Comparison of ENCODE assay signal across 24 cellular contexts in genomic region chr13:96744665-96745331, GRCh38.
DNase-seq lines count a peak whose midpoint lies in the region; ATAC-seq, FAIRE-seq and TF ChIP-seq lines count a peak whose summit lies in the region.
"Had no signal": no experiment of that assay in that cellular context is flagged by ENCODE, and none has a peak within 500 bp of the region (broad histone marks: within the 10 kb centered on the region; RNA-seq: fewer than 3 reads in every experiment).

No MANE protein-coding gene starts in this region.

- POLR2A ChIA-PET in HepG2 (lab: Yijun Ruan, JAX) = no interaction called here
- POLR2A ChIA-PET in CD8-positive, alpha-beta T cell (lab: Charles Lee) = no interaction called here

- peaks cover 5% of the 10 kb centered on the region for H3K9me3 Mint-ChIP-seq in glutamatergic neuron (ENCODE audit: unreplicated experiment)
- peaks cover 10% of the 10 kb centered on the region for H3K9me3 Mint-ChIP-seq in CD8-positive, alpha-beta T cell

- TF ChIP-seq RAD21 in liver (IDR thresholded peaks at IDR 0.05) = peak in 1 of 2 donors; percentile 13
- no peak for TF ChIP-seq RAD21 in HepG2 (CRISPR knock-in tag; IDR thresholded peaks at IDR 0.05)
- no peak for TF ChIP-seq RAD21 in neural cell (conservative IDR thresholded peaks at IDR 0.05)

- H3F3A ChIP-seq in neural cell (ENCODE audit: insufficient read depth, low read length, poor library complexity, severe bottlenecking) = no peaks in the 10 kb centered on the region

- H3K27me3 Mint-ChIP-seq in glutamatergic neuron (ENCODE audit: unreplicated experiment) = peaks cover 4% of the 10 kb centered on the region
- no peaks in the 10 kb centered on the region for H3K27me3 Mint-ChIP-seq in CD8-positive, alpha-beta T cell (ENCODE audit: low read depth)
- H3K27me3 Mint-ChIP-seq: CD4-positive, alpha-beta T cell had no signal

- DNase-seq in HepG2 (ENCODE audit: low spot score) (no peak), glutamatergic neuron (no peak), EL (no peak)
- DNase-seq in CD8-positive, alpha-beta T cell = no peak
- DNase-seq: 8988T; ACHN; AML-193; BE2C; Calu3; CD4-positive, alpha-beta T cell; COR-L47; DMS53; DMS79 treated with DMSO at 0.1 percent for 48 hours; GM23248; H7; HCEC 1CT had no signal

- no peak for ATAC-seq in HepG2
- ATAC-seq in CD8-positive, alpha-beta T cell = no peak
- ATAC-seq: A549 had no signal

- peak overlapping the region; percentile 22 for H3K4me3 Mint-ChIP-seq in glutamatergic neuron (ENCODE audit: unreplicated experiment)
- no peak overlapping the region for H3K4me3 Mint-ChIP-seq in CD8-positive, alpha-beta T cell
- H3K4me3 Mint-ChIP-seq: CD14-positive monocyte; CD4-positive, alpha-beta T cell had no signal

- H2AFZ ChIP-seq in HepG2 (ENCODE audit: low read length) = no peak overlapping the region
- no peak overlapping the region for H2AFZ ChIP-seq in neural cell (ENCODE audit: low read depth, low read length)
- H2AFZ ChIP-seq: GM23248 had no signal

- H3K9ac ChIP-seq in liver (ENCODE audit: low read depth in 1 of 2, low read length in 2 of 2) (no peak overlapping the region), HepG2 (ENCODE audit: insufficient read depth, low read depth, low read length) (no peak overlapping the region), neural cell (ENCODE audit: low read length) (no peak overlapping the region)
- H3K9ac ChIP-seq: BLaER1 treated with 17β-estradiol and CSF1 and Interleukin-3, amounts not matched to agents 10 nM and 100 nM; GM23248 had no signal

- no peaks in the 10 kb centered on the region for H3K79me2 ChIP-seq in HepG2 (ENCODE audit: insufficient read depth, low read length)
- H3K79me2 ChIP-seq in neural cell (replicated peaks; ENCODE audit: insufficient read depth, low read length) = no peaks in the 10 kb centered on the region

- H3K36me3 ChIP-seq in liver (ENCODE audit: control insufficient read depth in 4 of 4, insufficient read depth in 3 of 4, low read depth in 1 of 4, low read length in 3 of 4) (no peaks in the 10 kb centered on the region), HepG2 (replicated peaks in 1 of 2; ENCODE audit: control insufficient read depth in 1 of 2, insufficient read depth in 2 of 2, low read length in 2 of 2) (no peaks in the 10 kb centered on the region), neural cell (ENCODE audit: insufficient read depth, low read length) (no peaks in the 10 kb centered on the region)
- H3K36me3 ChIP-seq in CD8-positive, alpha-beta T cell (ENCODE audit: insufficient read depth, low read length) = no peaks in the 10 kb centered on the region
- H3K36me3 ChIP-seq: BE2C; BLaER1 treated with 17β-estradiol and CSF1 and Interleukin-3, amounts not matched to agents 10 nM and 100 nM had no signal

- no peak overlapping the region for H3K4me3 ChIP-seq in liver (ENCODE audit: low read depth in 1 of 3, low read length in 3 of 3)
- H3K4me3 ChIP-seq in HepG2 (replicated peaks in 1 of 3; ENCODE audit: insufficient read depth in 1 of 3, low read depth in 2 of 3, low read length in 3 of 3) = no peak overlapping the region
- H3K4me3 ChIP-seq in neural cell (ENCODE audit: low read length) = no peak overlapping the region
- no peak overlapping the region for H3K4me3 ChIP-seq in CD8-positive, alpha-beta T cell (ENCODE audit: low read depth, low read length)
- H3K4me3 ChIP-seq: A549; BLaER1 treated with 17β-estradiol and CSF1 and Interleukin-3, amounts not matched to agents 10 nM and 100 nM; GM23248 had no signal

- 42% methylated on average over 2 of the region's 2 CpGs for WGBS in liver
- 0% methylated on average over 2 of the region's 2 CpGs for WGBS in HepG2 (ENCODE audit: low lambda C conversion rate)

- no TSS peak for BruUV-seq in HepG2 (replicated peaks; lab: Mats Ljungman, UMichigan)

- no peaks in the 10 kb centered on the region for H3K9me3 ChIP-seq in liver (ENCODE audit: control insufficient read depth in 4 of 4, low read length in 3 of 4)
- H3K9me3 ChIP-seq in HepG2 (ENCODE audit: low read length) = no peaks in the 10 kb centered on the region
- no peaks in the 10 kb centered on the region for H3K9me3 ChIP-seq in neural cell (ENCODE audit: low read length)
- no peaks in the 10 kb centered on the region for H3K9me3 ChIP-seq in CD8-positive, alpha-beta T cell (ENCODE audit: low read length)
- H3K9me3 ChIP-seq: A549; BE2C; BLaER1 treated with 17β-estradiol and CSF1 and Interleukin-3, amounts not matched to agents 10 nM and 100 nM had no signal

- no peaks in the 10 kb centered on the region for H3K36me3 Mint-ChIP-seq in glutamatergic neuron (ENCODE audit: unreplicated experiment)
- no peaks in the 10 kb centered on the region for H3K36me3 Mint-ChIP-seq in CD8-positive, alpha-beta T cell
- H3K36me3 Mint-ChIP-seq: CD14-positive monocyte had no signal

- CTCF ChIA-PET in HepG2 (lab: Yijun Ruan, JAX; ENCODE audit: low intra/inter-chr PET ratio, low total read pairs) = no interaction called here
- CTCF ChIA-PET in CD8-positive, alpha-beta T cell (lab: Charles Lee) = no interaction called here

- peaks cover 1 to 12% (median 8%) of the 10 kb centered on the region in 4 donors for H3K4me1 ChIP-seq in liver (ENCODE audit: control insufficient read depth in 4 of 4, insufficient read depth in 4 of 4, low read length in 3 of 4)
- H3K4me1 ChIP-seq in HepG2 (ENCODE audit: insufficient read depth, low read length) = no peaks in the 10 kb centered on the region
- no peaks in the 10 kb centered on the region for H3K4me1 ChIP-seq in CD8-positive, alpha-beta T cell (ENCODE audit: insufficient read depth, low read length)
- H3K4me1 ChIP-seq: A549, BE2C had no signal

- in situ Hi-C loops in HepG2 (cut with HindIII; ENCODE audit: extremely low pct_ligation_motif_present, low pct_unique_long_range_greater_than_20kb) = no loop called here

- H3K4me2 ChIP-seq in HepG2 (ENCODE audit: low read depth, low read length) (no peak overlapping the region), neural cell (ENCODE audit: low read length) (no peak overlapping the region)
- H3K4me2 ChIP-seq: A549; BLaER1 treated with 17β-estradiol and CSF1 and Interleukin-3, amounts not matched to agents 10 nM and 100 nM had no signal

- TF ChIP-seq POLR2A in HepG2 (IDR thresholded peaks at IDR 0.05; ENCODE audit: insufficient read depth in 1 of 2, low read depth in 2 of 2, low read length in 2 of 2) = no peak

- peak overlapping the region; percentile 77 for H3K27ac Mint-ChIP-seq in glutamatergic neuron (ENCODE audit: unreplicated experiment)
- H3K27ac Mint-ChIP-seq in CD8-positive, alpha-beta T cell = no peak overlapping the region
- H3K27ac Mint-ChIP-seq: CD14-positive monocyte; CD4-positive, alpha-beta T cell had no signal

- no peaks in the 10 kb centered on the region for H3K9me2 ChIP-seq in neural cell (ENCODE audit: insufficient read depth, low read length)

- no peak for TF ChIP-seq EP300 in HepG2 (IDR thresholded peaks at IDR 0.05; ENCODE audit: low read depth in 2 of 2, low read length in 2 of 2)
- no peak for TF ChIP-seq EP300 in HepG2 (CRISPR knock-in tag; IDR thresholded peaks at IDR 0.05; ENCODE audit: borderline replicate concordance)
- no peak for TF ChIP-seq EP300 in neural cell (conservative IDR thresholded peaks at IDR 0.05; ENCODE audit: poor library complexity, severe bottlenecking)

- H3K27me3 ChIP-seq in liver (ENCODE audit: control insufficient read depth in 4 of 4, insufficient read depth in 4 of 4, low read length in 3 of 4) (no peaks in the 10 kb centered on the region), HepG2 (ENCODE audit: control insufficient read depth in 1 of 2, insufficient read depth in 2 of 2, low read length in 2 of 2) (no peaks in the 10 kb centered on the region; a peak in 1 of 5 replicates), neural cell (ENCODE audit: insufficient read depth, low read depth, low read length) (no peaks in the 10 kb centered on the region)
- H3K27me3 ChIP-seq in CD8-positive, alpha-beta T cell (ENCODE audit: insufficient read depth, low read length) = no peaks in the 10 kb centered on the region
- H3K27me3 ChIP-seq: BE2C; BLaER1 treated with 17β-estradiol and CSF1 and Interleukin-3, amounts not matched to agents 10 nM and 100 nM had no signal

- peaks cover 51% of the 10 kb centered on the region for H3K4me1 Mint-ChIP-seq in glutamatergic neuron (ENCODE audit: low read depth, unreplicated experiment)
- H3K4me1 Mint-ChIP-seq in CD8-positive, alpha-beta T cell (ENCODE audit: low read depth) = no peaks in the 10 kb centered on the region
- H3K4me1 Mint-ChIP-seq: CD14-positive monocyte had no signal

- intact Hi-C loops in HepG2 (cut with micrococcal nuclease; ENCODE audit: unreplicated experiment) = no loop called here
- intact Hi-C loops in CD8-positive, alpha-beta T cell (cut with DNase I, micrococcal nuclease) = no loop called here

- FAIRE-seq in HepG2 (lab: Jason Lieb, UNC) = no peak
- FAIRE-seq: A549, G401.6, GM12892, H1 had no signal

- H3K27ac ChIP-seq in liver (ENCODE audit: low read depth in 1 of 2, low read length in 2 of 2) = no peak overlapping the region
- H3K27ac ChIP-seq in HepG2 (ENCODE audit: extremely low read length, insufficient read depth, low read length) = no peak overlapping the region
- H3K27ac ChIP-seq in neural cell (ENCODE audit: low read length) = peak overlapping the region; percentile 18
- no peak overlapping the region for H3K27ac ChIP-seq in CD8-positive, alpha-beta T cell (ENCODE audit: low read depth, low read length)
- H3K27ac ChIP-seq: A549; BLaER1 treated with 17β-estradiol and CSF1 and Interleukin-3, amounts not matched to agents 10 nM and 100 nM; GM23248 had no signal

- TF ChIP-seq CTCF in liver (IDR thresholded peaks at IDR 0.05; ENCODE audit: low read depth, low read length, missing input control) (no peak), HepG2 (CRISPR knock-in tag; IDR thresholded peaks at IDR 0.05) (no peak), glutamatergic neuron (IDR thresholded peaks at IDR 0.05; ENCODE audit: partially characterized antibody, unreplicated experiment) (no peak), neural cell (IDR thresholded peaks at IDR 0.05; ENCODE audit: poor library complexity, severe bottlenecking) (no peak)
- TF ChIP-seq CTCF in CD8-positive, alpha-beta T cell (IDR thresholded peaks at IDR 0.05) = no peak

- H4K20me1 ChIP-seq in HepG2 (ENCODE audit: insufficient read depth, low read length) = no peaks in the 10 kb centered on the region
- H4K20me1 ChIP-seq in neural cell (ENCODE audit: insufficient read depth) = no peaks in the 10 kb centered on the region
- H4K20me1 ChIP-seq: BLaER1 treated with 17β-estradiol and CSF1 and Interleukin-3, amounts not matched to agents 10 nM and 100 nM had no signal

TF ChIP-seq in liver, 16 proteins besides CTCF, POLR2A, EP300 and RAD21 (continues in another document):
- peak in 1 of 2 donors; percentile 36 for TF ChIP-seq RXRA (IDR thresholded peaks at IDR 0.05)
- peak; percentile 75 to 79 for TF ChIP-seq HNF4A (conservative IDR thresholded peaks at IDR 0.05)
- peak; percentile 82 for TF ChIP-seq YY1 (IDR thresholded peaks at IDR 0.05)
